ENCODE assay signal across 14 cellular contexts in the genomic region with DNA sequence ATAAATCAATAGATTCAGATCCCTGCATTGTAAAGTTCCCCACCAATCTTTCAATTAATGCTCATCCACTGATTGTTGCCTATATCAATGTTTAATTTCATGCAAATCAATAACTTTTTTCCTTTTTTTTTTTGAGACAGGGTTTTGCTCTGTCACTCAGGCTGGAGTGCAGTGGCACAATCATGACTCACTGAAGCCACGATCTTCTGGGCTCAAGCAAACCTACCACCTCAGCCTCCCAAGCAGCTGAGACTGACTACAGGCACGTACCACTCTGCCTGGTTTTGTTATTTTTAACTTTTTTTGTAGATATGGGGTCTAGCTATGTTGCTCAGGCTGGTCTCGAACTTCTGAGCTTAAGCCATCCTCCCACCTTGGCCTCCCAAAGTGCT. TPM values are rescaled to one million over a fixed set of nuclear protein-coding genes. Genes with fewer than 3 reads are reported as not detected.
A peak's percentile ranks its signal among the peaks of the same experiment; 100 is the strongest.
DNase-seq lines count a peak whose midpoint lies in the region; ATAC-seq and TF ChIP-seq lines count a peak whose summit lies in the region.
"Had no signal": no experiment of that assay in that cellular context is flagged by ENCODE, and none has a peak within 500 bp of the region (broad histone marks: within the 10 kb centered on the region; RNA-seq: fewer than 3 reads in every experiment).

No MANE protein-coding gene starts in this region.

- peak overlapping the region; percentile 44 for H3K4me3 Mint-ChIP-seq in activated naive CD8-positive, alpha-beta T cell treated with anti-CD3 and anti-CD28 coated beads, Interleukin-2, amount 10 ng/mL, durations not matched to agents 7 days and 5 days
- H3K4me3 Mint-ChIP-seq in naive thymus-derived CD4-positive, alpha-beta T cell, result peak overlapping the region in 1 of 10 donors; percentile 59

- intact Hi-C loops in naive thymus-derived CD4-positive, alpha-beta T cell (cut with micrococcal nuclease), result loop anchor here (2.0 kb wide), 2 partner anchors 25 to 31 kb away; a partner anchor contains a TSS
- intact Hi-C loops in testis (cut with DNase I; ENCODE audit: low total_unique reads), result no loop called here

- no peak overlapping the region for H3K27ac ChIP-seq in naive thymus-derived CD4-positive, alpha-beta T cell (ENCODE audit: low read depth, low read length)
- H3K27ac ChIP-seq in testis, result no peak overlapping the region
- H3K27ac ChIP-seq: epithelial cell of prostate, tibial nerve had no signal

- TF ChIP-seq CTCF in testis (IDR thresholded peaks at IDR 0.05), result no peak

- H3K27ac Mint-ChIP-seq in activated naive CD8-positive, alpha-beta T cell treated with anti-CD3 and anti-CD28 coated beads, Interleukin-2, amount 10 ng/mL, durations not matched to agents 7 days and 5 days, result peak overlapping the region; percentile 79
- peak overlapping the region; percentile 2 to 83 (median 67) for H3K27ac Mint-ChIP-seq in naive thymus-derived CD4-positive, alpha-beta T cell

- H3K27me3 ChIP-seq in naive thymus-derived CD4-positive, alpha-beta T cell (ENCODE audit: control insufficient read depth in 2 of 2, insufficient read depth in 2 of 2, low read length in 2 of 2), result no peaks in the 10 kb centered on the region
- no peaks in the 10 kb centered on the region for H3K27me3 ChIP-seq in testis
- H3K27me3 ChIP-seq: tibial nerve had no signal

- ATAC-seq in activated naive CD8-positive, alpha-beta T cell treated with anti-CD3 and anti-CD28 coated beads, Interleukin-2, amount 10 ng/mL, durations not matched to agents 7 days and 5 days (ENCODE audit: low read depth), result peak; percentile 79
- no peak for ATAC-seq in naive thymus-derived CD4-positive, alpha-beta T cell
- ATAC-seq in HG03025 (IDR thresholded peaks at IDR 0.05; ENCODE audit: low FRiP score, unreplicated experiment), result no peak
- ATAC-seq: SK-N-SH treated with all-trans-retinoic acid at 6 μM for 48 hours had no signal

- POLR2A ChIA-PET in activated naive CD8-positive, alpha-beta T cell treated with anti-CD3 and anti-CD28 coated beads, Interleukin-2, amount 10 ng/mL, durations not matched to agents 7 days and 5 days (lab: Charles Lee), result interaction anchor here (1.9 kb wide), 1 partner anchor 26 kb away, joined by 10 read pairs; a partner anchor contains a TSS
- POLR2A ChIA-PET in naive thymus-derived CD4-positive, alpha-beta T cell (lab: Charles Lee), result no interaction called here

- WGBS in testis, 2 donors, result 87 to 99% methylated on average over 3 of the region's 3 CpGs

- H3K4me1 ChIP-seq in naive thymus-derived CD4-positive, alpha-beta T cell (ENCODE audit: control insufficient read depth in 2 of 2, insufficient read depth in 2 of 2, low read length in 2 of 2), result peaks cover 0 to 5% of the 10 kb centered on the region in 2 donors
- H3K4me1 ChIP-seq in testis, result no peaks in the 10 kb centered on the region
- H3K4me1 ChIP-seq: tibial nerve had no signal

- H3K36me3 Mint-ChIP-seq in activated naive CD8-positive, alpha-beta T cell treated with anti-CD3 and anti-CD28 coated beads, Interleukin-2, amount 10 ng/mL, durations not matched to agents 7 days and 5 days, result peaks cover 34% of the 10 kb centered on the region
- H3K36me3 Mint-ChIP-seq in naive thymus-derived CD4-positive, alpha-beta T cell, result peaks cover 0 to 44% (median 14%) of the 10 kb centered on the region in 5 donors

- peaks cover 41% of the 10 kb centered on the region for H3K4me1 Mint-ChIP-seq in activated naive CD8-positive, alpha-beta T cell treated with anti-CD3 and anti-CD28 coated beads, Interleukin-2, amount 10 ng/mL, durations not matched to agents 7 days and 5 days
- peaks cover 7 to 44% (median 36%) of the 10 kb centered on the region in 7 donors for H3K4me1 Mint-ChIP-seq in naive thymus-derived CD4-positive, alpha-beta T cell

- H3K36me3 ChIP-seq in naive thymus-derived CD4-positive, alpha-beta T cell (ENCODE audit: control insufficient read depth in 2 of 3, insufficient read depth in 3 of 3, low read length in 3 of 3), result peaks cover 0 to 21% (median 8%) of the 10 kb centered on the region in 3 experiments
- no peaks in the 10 kb centered on the region for H3K36me3 ChIP-seq in testis (ENCODE audit: low read depth, missing control alignments)

- no peaks in the 10 kb centered on the region for H3K27me3 Mint-ChIP-seq in activated naive CD8-positive, alpha-beta T cell treated with anti-CD3 and anti-CD28 coated beads, Interleukin-2, amount 10 ng/mL, durations not matched to agents 7 days and 5 days
- H3K27me3 Mint-ChIP-seq in naive thymus-derived CD4-positive, alpha-beta T cell, result no peaks in the 10 kb centered on the region

- no peak for TF ChIP-seq POLR2A in testis (IDR thresholded peaks at IDR 0.05)

- DNase-seq in ELR (ENCODE audit: low read depth), result peak; percentile 33
- DNase-seq in OCI-M1 (lab: John Stamatoyannopoulos, UW), result peak; percentile 49
- no peak for DNase-seq in activated naive CD8-positive, alpha-beta T cell treated with anti-CD3 and anti-CD28 coated beads, Interleukin-2, amount 10 ng/mL, durations not matched to agents 7 days and 5 days
- DNase-seq in naive thymus-derived CD4-positive, alpha-beta T cell, result no peak
- no peak for DNase-seq in NCI-H82 treated with DMSO at 0.1 percent for 48 hours (lab: John Stamatoyannopoulos, UW; ENCODE audit: unreplicated experiment)
- no peak for DNase-seq in cerebellar nuclear complex (lab: John Stamatoyannopoulos, UW)
- no peak for DNase-seq in testis
- DNase-seq: NCI-H82 had no signal

- no peaks in the 10 kb centered on the region for H3K9me3 ChIP-seq in naive thymus-derived CD4-positive, alpha-beta T cell (ENCODE audit: control insufficient read depth in 2 of 3, low read length in 3 of 3)
- no peaks in the 10 kb centered on the region for H3K9me3 ChIP-seq in testis
- H3K9me3 ChIP-seq: tibial nerve had no signal

- CTCF ChIA-PET in naive thymus-derived CD4-positive, alpha-beta T cell (lab: Charles Lee), result no interaction called here

- no peak overlapping the region for H3K4me3 ChIP-seq in naive thymus-derived CD4-positive, alpha-beta T cell (ENCODE audit: low read length)
- H3K4me3 ChIP-seq in testis, result no peak overlapping the region
- H3K4me3 ChIP-seq: tibial nerve had no signal

- no peaks in the 10 kb centered on the region for H3K9me3 Mint-ChIP-seq in activated naive CD8-positive, alpha-beta T cell treated with anti-CD3 and anti-CD28 coated beads, Interleukin-2, amount 10 ng/mL, durations not matched to agents 7 days and 5 days
- no peaks in the 10 kb centered on the region for H3K9me3 Mint-ChIP-seq in naive thymus-derived CD4-positive, alpha-beta T cell

RNA-seq across cellular contexts. Expression of a gene that starts 25.7 kb away (rescaled TPM):
- not detected for total RNA-seq in activated naive CD8-positive, alpha-beta T cell treated with anti-CD3 and anti-CD28 coated beads, Interleukin-2, amount 10 ng/mL, durations not matched to agents 7 days and 5 days
- total RNA-seq in naive thymus-derived CD4-positive, alpha-beta T cell, result not detected
- not detected for polyA plus RNA-seq in naive thymus-derived CD4-positive, alpha-beta T cell
- total RNA-seq in testis, result under 1 TPM in 1 of 2 donors, not detected in 1; 0.81 TPM
- 1.7 TPM for polyA plus RNA-seq in testis (ENCODE audit: insufficient read depth, low read depth, low replicate concordance)
- total RNA-seq: mesenteric fat pad, pulmonary artery endothelial cell, tibial nerve had no signal

RNA-seq across cellular contexts. Expression of a gene that starts 25.8 kb away (rescaled TPM):
- total RNA-seq in activated naive CD8-positive, alpha-beta T cell treated with anti-CD3 and anti-CD28 coated beads, Interleukin-2, amount 10 ng/mL, durations not matched to agents 7 days and 5 days, result 10 to 100 TPM; 76.7 to 81.6 TPM
- 10 to 100 TPM; 17.5 to 59.9 (median 41.3) TPM for total RNA-seq in naive thymus-derived CD4-positive, alpha-beta T cell
- 10 to 100 TPM; 38.0 to 53.7 TPM for polyA plus RNA-seq in naive thymus-derived CD4-positive, alpha-beta T cell
- 10 to 100 TPM; 28.1 to 43.7 TPM for total RNA-seq in testis
- 34.1 TPM for polyA plus RNA-seq in testis (ENCODE audit: insufficient read depth, low read depth, low replicate concordance)

RNA-seq across cellular contexts. Expression of a gene that starts 26.5 kb away (rescaled TPM):
- 10 to 100 TPM; 18.8 to 20.2 TPM for total RNA-seq in activated naive CD8-positive, alpha-beta T cell treated with anti-CD3 and anti-CD28 coated beads, Interleukin-2, amount 10 ng/mL, durations not matched to agents 7 days and 5 days
- total RNA-seq in naive thymus-derived CD4-positive, alpha-beta T cell, result 10 to 100 TPM in 1 of 5 experiments, 1 to 10 TPM in 4; 6.2 to 20.3 (median 7.8) TPM
- 10 to 100 TPM in 1 of 2 donors, 1 to 10 TPM in 1; 7.7 to 13.8 TPM for polyA plus RNA-seq in naive thymus-derived CD4-positive, alpha-beta T cell
- 10 to 100 TPM; 37.8 to 41.2 TPM for total RNA-seq in testis
- polyA plus RNA-seq in testis (ENCODE audit: insufficient read depth, low read depth, low replicate concordance), result 42.8 TPM

RNA-seq across cellular contexts. Expression of a gene that starts 30.1 kb away (rescaled TPM):
- total RNA-seq in activated naive CD8-positive, alpha-beta T cell treated with anti-CD3 and anti-CD28 coated beads, Interleukin-2, amount 10 ng/mL, durations not matched to agents 7 days and 5 days, result 10 to 100 TPM; 16.9 to 19.5 TPM
- total RNA-seq in naive thymus-derived CD4-positive, alpha-beta T cell, result 10 to 100 TPM; 10.5 to 18.0 (median 16.3) TPM
- 10 to 100 TPM; 20.6 to 27.4 TPM for polyA plus RNA-seq in naive thymus-derived CD4-positive, alpha-beta T cell
- total RNA-seq in testis, result 10 to 100 TPM; 34.1 to 35.9 TPM
- 45.9 TPM for polyA plus RNA-seq in testis (ENCODE audit: insufficient read depth, low read depth, low replicate concordance)

Comparison
In these comparisons a context has a peak if more than half of its experiments do, and no peak if none do; other contexts are left out.
1. DNase-seq: peak in ELR (single experiment) and OCI-M1 (single experiment); none in activated naive CD8-positive, alpha-beta T cell treated with anti-CD3 and anti-CD28 coated beads, Interleukin-2, amount 10 ng/mL, durations not matched to agents 7 days and 5 days (single experiment), naive thymus-derived CD4-positive, alpha-beta T cell (0 of 9), NCI-H82 treated with DMSO at 0.1 percent for 48 hours (single experiment), cerebellar nuclear complex (0 of 2) and testis (single experiment).